ENCODE assay signal across 8 cellular contexts in the genomic region with DNA sequence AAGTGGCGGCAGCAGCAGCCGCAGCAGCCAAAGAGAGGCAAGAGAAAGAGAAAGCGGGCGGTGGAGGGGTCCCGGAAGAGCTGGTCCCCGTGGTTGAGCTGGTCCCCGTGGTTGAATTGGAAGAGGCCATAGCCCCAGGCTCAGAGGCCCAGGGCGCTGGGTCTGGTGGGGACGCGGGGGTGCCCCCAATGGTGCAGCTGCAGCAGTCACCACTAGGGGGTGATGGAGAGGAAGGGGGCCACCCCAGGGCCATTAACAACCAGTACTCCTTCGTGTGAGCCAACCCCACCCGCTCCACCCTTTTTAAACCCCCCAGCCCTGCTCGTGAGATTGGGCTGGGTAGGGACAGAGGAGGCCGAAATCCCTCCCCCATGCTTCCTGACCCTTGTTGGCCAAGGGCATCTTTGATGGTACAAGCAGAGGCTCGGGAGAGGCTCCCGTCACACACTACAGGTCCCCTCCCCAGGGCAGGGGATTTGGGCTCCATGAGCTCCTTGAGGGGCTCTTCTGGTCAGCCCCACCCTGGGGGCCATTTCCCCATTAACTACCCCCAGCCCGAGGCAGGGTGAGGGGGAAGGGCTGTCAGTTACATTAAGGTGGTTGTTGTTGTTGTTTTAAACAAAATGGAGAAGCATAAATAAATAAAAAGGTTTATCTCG. TPM values are rescaled to one million over a fixed set of nuclear protein-coding genes. Genes with fewer than 3 reads are reported as not detected.
DNase-seq lines count a peak whose midpoint lies in the region; ATAC-seq, FAIRE-seq and TF ChIP-seq lines count a peak whose summit lies in the region.

No MANE protein-coding gene starts in this region.

- H3K9me3 ChIP-seq in gastrocnemius medialis, result no peaks in the 10 kb centered on the region

- in situ Hi-C loops in gastrocnemius medialis (cut with MboI; ENCODE audit: low sequenced_read_pairs in 4 of 4), result loop anchor here in 1 of 4 donors (10.0 kb wide), 1 partner anchor 71 kb away; no protein-coding TSS in a partner anchor

- TF ChIP-seq POLR2A in gastrocnemius medialis (IDR thresholded peaks at IDR 0.05), result no peak

- ATAC-seq in gastrocnemius medialis (no peak), HG03097 (IDR thresholded peaks at IDR 0.05; ENCODE audit: low FRiP score, unreplicated experiment) (no peak), HG02798 (IDR thresholded peaks at IDR 0.05; ENCODE audit: poor library complexity, unreplicated experiment) (no peak)

- FAIRE-seq in frontal cortex (lab: Jason Lieb, UNC), result no peak

- intact Hi-C loops in gastrocnemius medialis (cut with DNase I; ENCODE audit: low total_unique reads), result loop anchor here (10.0 kb wide), 1 partner anchor 339 kb away; a partner anchor contains a TSS

- H3K27ac ChIP-seq in HL-60 (replicated peaks), result no peak overlapping the region
- peak overlapping the region in 3 of 4 donors; percentile 61 to 90 (median 90) for H3K27ac ChIP-seq in gastrocnemius medialis

- H3K27me3 Mint-ChIP-seq in endothelial cell (ENCODE audit: unreplicated experiment), result peaks cover 4% of the 10 kb centered on the region

- H3K27me3 ChIP-seq in HL-60 (ENCODE audit: insufficient read depth, poor library complexity, severe bottlenecking) (no peaks in the 10 kb centered on the region), gastrocnemius medialis (no peaks in the 10 kb centered on the region)

- no peaks in the 10 kb centered on the region for H3K9me3 Mint-ChIP-seq in endothelial cell (ENCODE audit: unreplicated experiment)

- TF ChIP-seq CTCF in AG09309 (IDR thresholded peaks at IDR 0.05; ENCODE audit: control insufficient read depth, insufficient read depth, low read depth, low read length, missing control alignments) (peak; percentile 72), HL-60 (IDR thresholded peaks at IDR 0.05; ENCODE audit: insufficient read depth, low read length) (peak; percentile 72), endothelial cell (IDR thresholded peaks at IDR 0.05; ENCODE audit: unreplicated experiment) (peak; percentile 71), gastrocnemius medialis (IDR thresholded peaks at IDR 0.05 in 4 of 5, conservative IDR thresholded peaks at IDR 0.05 in 1 of 5) (peak; percentile 57 to 79 (median 73))

- DNase-seq in AG09309 (ENCODE audit: low read depth), result no peak
- DNase-seq in HL-60 (ENCODE audit: low read depth in 1 of 2, low spot score in 1 of 2), result peak in 1 of 2 experiments; percentile 49
- DNase-seq in activated CD4-positive, alpha-beta T cell treated with anti-CD3 and anti-CD28 coated beads, Interleukin-2, amount 50 U/mL, for 4 hours, result peak; percentile 44 to 55
- peak; percentile 56 for DNase-seq in endothelial cell (ENCODE audit: low spot score)
- no peak for DNase-seq in gastrocnemius medialis
- DNase-seq in frontal cortex (ENCODE audit: low spot score in 2 of 2), result no peak

- H3K27ac Mint-ChIP-seq in endothelial cell (ENCODE audit: unreplicated experiment), result no peak overlapping the region

- no peaks in the 10 kb centered on the region for H3K4me1 Mint-ChIP-seq in endothelial cell (ENCODE audit: unreplicated experiment)

- no peak overlapping the region for H3K4me3 Mint-ChIP-seq in endothelial cell (ENCODE audit: unreplicated experiment)

- H3K36me3 Mint-ChIP-seq in endothelial cell (ENCODE audit: low read depth, unreplicated experiment), result peaks cover 6% of the 10 kb centered on the region

- peaks cover 22 to 38% of the 10 kb centered on the region in 2 donors for H3K4me1 ChIP-seq in gastrocnemius medialis

- H3K4me3 ChIP-seq in AG09309 (ENCODE audit: control insufficient read depth, low read depth, low read length) (no peak overlapping the region), HL-60 (replicated peaks; ENCODE audit: insufficient read depth, low read length) (no peak overlapping the region), gastrocnemius medialis (no peak overlapping the region)

- peaks cover 0 to 44% of the 10 kb centered on the region in 2 donors for H3K36me3 ChIP-seq in gastrocnemius medialis

RNA-seq across cellular contexts. Expression of a gene that starts 4.6 kb away (rescaled TPM):
- total RNA-seq in endothelial cell (ENCODE audit: unreplicated experiment) (1.9 TPM), gastrocnemius medialis (100 to 1,000 TPM; 380 to 909 (median 764) TPM), frontal cortex (not detected)

RNA-seq across cellular contexts. Expression of a gene that starts 10.0 kb away (rescaled TPM):
- total RNA-seq in endothelial cell (ENCODE audit: unreplicated experiment), result 46.9 TPM
- 10 to 100 TPM; 13.9 to 28.5 (median 20.6) TPM for total RNA-seq in gastrocnemius medialis
- 10.6 TPM for total RNA-seq in frontal cortex

RNA-seq across cellular contexts. Expression of a gene that starts 27.5 kb away (rescaled TPM):
- total RNA-seq in endothelial cell (ENCODE audit: unreplicated experiment) (173 TPM), gastrocnemius medialis (100 to 1,000 TPM; 140 to 196 (median 167) TPM), frontal cortex (64.4 TPM)

RNA-seq across cellular contexts. Expression of a gene that starts 50.9 kb away (rescaled TPM):
- total RNA-seq in endothelial cell (ENCODE audit: unreplicated experiment) (184 TPM), gastrocnemius medialis (10 to 100 TPM; 24.0 to 68.6 (median 47.7) TPM), frontal cortex (18.3 TPM)

RNA-seq across cellular contexts. Expression of a gene that starts 51.4 kb away (rescaled TPM):
- 16.0 TPM for total RNA-seq in endothelial cell (ENCODE audit: unreplicated experiment)
- total RNA-seq in gastrocnemius medialis, result 10 to 100 TPM in 1 of 4 donors, 1 to 10 TPM in 3; 2.9 to 13.9 (median 6.4) TPM
- 12.2 TPM for total RNA-seq in frontal cortex

Comparison
In these comparisons a context has a peak if more than half of its experiments do, and no peak if none do; other contexts are left out.
1. DNase-seq: peak in activated CD4-positive, alpha-beta T cell treated with anti-CD3 and anti-CD28 coated beads, Interleukin-2, amount 50 U/mL, for 4 hours (2 of 2) and endothelial cell (single experiment); none in AG09309 (single experiment), gastrocnemius medialis (0 of 2) and frontal cortex (0 of 2).
2. RNA of a gene that starts 4.6 kb away (total RNA-seq): 380 to 909 TPM in gastrocnemius medialis; 1.9 TPM in endothelial cell (single experiment) and not detected in frontal cortex (single experiment); every median in the first group is over 100 times any median in the second.
3. Peak in every context shown above with its lines, with median percentiles within 50 percentile points of each other: CTCF ChIP-seq.